ENCODE assay signal across 22 cellular contexts in the genomic region with DNA sequence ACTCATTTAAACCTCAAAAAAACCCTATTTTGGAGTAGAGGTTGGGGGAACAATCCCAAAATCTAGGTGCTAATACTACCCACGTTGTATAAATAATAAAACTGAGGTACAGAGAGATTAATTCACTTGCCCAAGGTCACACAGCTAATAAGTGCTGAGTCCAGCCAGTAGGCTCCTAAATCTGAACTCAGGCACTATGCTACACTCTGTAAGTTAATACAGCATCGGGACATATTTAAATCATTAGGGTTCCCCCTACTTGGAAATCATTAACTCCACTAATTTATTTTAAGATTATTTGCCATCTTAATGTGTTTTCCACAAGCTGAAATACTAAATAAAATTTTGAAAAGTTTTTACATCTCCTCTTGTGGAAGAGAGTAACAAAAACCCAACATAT. TPM values are rescaled to one million over a fixed set of nuclear protein-coding genes. Genes with fewer than 3 reads are reported as not detected.
DNase-seq lines count a peak whose midpoint lies in the region; ATAC-seq, FAIRE-seq and TF ChIP-seq lines count a peak whose summit lies in the region.
"Had no signal": no experiment of that assay in that cellular context is flagged by ENCODE, and none has a peak within 500 bp of the region (broad histone marks: within the 10 kb centered on the region; RNA-seq: fewer than 3 reads in every experiment).

No MANE protein-coding gene starts in this region.

- ATAC-seq in GM18511 (IDR thresholded peaks at IDR 0.05; ENCODE audit: unreplicated experiment) (peak; percentile 46), pancreas (no peak)
- no peak for ATAC-seq in naive thymus-derived CD8-positive, alpha-beta T cell

- H3K79me1 ChIP-seq in H9 (ENCODE audit: insufficient read depth, low read depth, low read length, poor library complexity, severe bottlenecking): peaks cover 8% of the 10 kb centered on the region

- no peak overlapping the region for H2BK12ac ChIP-seq in H9 (ENCODE audit: insufficient read length, low read depth, low read length)

- no peak overlapping the region for H2AFZ ChIP-seq in H9 (ENCODE audit: low read length)

- TF ChIP-seq CTCF in H9 (conservative IDR thresholded peaks at IDR 0.05): no peak
- TF ChIP-seq CTCF in ovary (IDR thresholded peaks at IDR 0.05): no peak
- TF ChIP-seq CTCF in pancreas (IDR thresholded peaks at IDR 0.05): no peak

- H3K4me3 ChIP-seq in SJCRH30: no peak overlapping the region
- no peak overlapping the region for H3K4me3 ChIP-seq in ovary
- H3K4me3 ChIP-seq in pancreas: no peak overlapping the region
- H3K4me3 ChIP-seq: HAP-1, skin epidermis, thyroid gland had no signal

- H3K18ac ChIP-seq in H9 (ENCODE audit: insufficient read length, low read depth, low read length): no peak overlapping the region

- H3K36me3 ChIP-seq in SJCRH30 (no peaks in the 10 kb centered on the region), ovary (no peaks in the 10 kb centered on the region), pancreas (no peaks in the 10 kb centered on the region)
- H3K36me3 ChIP-seq: BE2C, HAP-1, thyroid gland had no signal

- no peak overlapping the region for H3T11ph ChIP-seq in H9 (ENCODE audit: low read length)

- no peak overlapping the region for H3K14ac ChIP-seq in H9 (ENCODE audit: insufficient read depth, low read length)

- peaks cover 18 to 40% (median 31%) of the 10 kb centered on the region in 3 experiments for H3K36me3 Mint-ChIP-seq in H9 (ENCODE audit: insufficient read depth in 1 of 3, low read depth in 3 of 3)
- H3K36me3 Mint-ChIP-seq in IgD-negative memory B cell: peaks cover 2% of the 10 kb centered on the region
- peaks cover 0 to 12% (median 4%) of the 10 kb centered on the region in 3 donors for H3K36me3 Mint-ChIP-seq in naive thymus-derived CD8-positive, alpha-beta T cell

- no peak overlapping the region for H3K4me3 Mint-ChIP-seq in H9
- no peak overlapping the region for H3K4me3 Mint-ChIP-seq in IgD-negative memory B cell
- H3K4me3 Mint-ChIP-seq in naive thymus-derived CD8-positive, alpha-beta T cell: peak overlapping the region in 1 of 10 donors; percentile 47
- H3K4me3 Mint-ChIP-seq: activated CD4-positive, alpha-beta T cell treated with anti-CD3 and anti-CD28 coated beads, Interleukin-2, amount 10 ng/mL, durations not matched to agents 7 days and 5 days; endodermal cell had no signal

- H3K4me1 Mint-ChIP-seq in H9 (peaks cover 44 to 48% of the 10 kb centered on the region in 2 experiments), IgD-negative memory B cell (peaks cover 57 to 74% (median 71%) of the 10 kb centered on the region in 3 donors)
- H3K4me1 Mint-ChIP-seq in naive thymus-derived CD8-positive, alpha-beta T cell: peaks cover 37 to 100% (median 92%) of the 10 kb centered on the region in 4 donors
- H3K4me1 Mint-ChIP-seq: endodermal cell had no signal

- H3K4me2 ChIP-seq in H9 (ENCODE audit: insufficient read depth, insufficient read length, low read length): peak overlapping the region; percentile 8

- no peak overlapping the region for H3K56ac ChIP-seq in H9 (ENCODE audit: insufficient read length, low read depth, low read length)

- no peak overlapping the region for H3K4ac ChIP-seq in H9 (ENCODE audit: low read depth, low read length)

- DNase-seq in H9 (no peak), CD1c-positive myeloid dendritic cell (ENCODE audit: extremely low spot score) (no peak), SJCRH30 (no peak), ovary (no peak), pancreas (no peak)
- no peak for DNase-seq in naive thymus-derived CD8-positive, alpha-beta T cell
- DNase-seq: activated CD4-positive, alpha-beta T cell treated with anti-CD3 and anti-CD28 coated beads, Interleukin-2, amount 10 ng/mL, durations not matched to agents 7 days and 5 days; BE2C; central memory CD4-positive, alpha-beta T cell; DMS79; endodermal cell; Kasumi-1; left ventricle myocardium superior; NCI-H1105; NCI-H526; posterior cingulate gyrus; stimulated activated CD4-positive, alpha-beta T cell treated with anti-CD3 and anti-CD28 coated beads, Interleukin-4, amount 100 ng/mL, for 4 hours; thyroid gland had no signal

- no peak overlapping the region for H2BK20ac ChIP-seq in H9 (ENCODE audit: low read depth, low read length, poor library complexity, severe bottlenecking)

- no peaks in the 10 kb centered on the region for H3K27me3 ChIP-seq in H9 (ENCODE audit: insufficient read depth, low read length)
- H3K27me3 ChIP-seq in SJCRH30: no peaks in the 10 kb centered on the region
- H3K27me3 ChIP-seq in ovary: no peaks in the 10 kb centered on the region
- H3K27me3 ChIP-seq in pancreas: no peaks in the 10 kb centered on the region
- H3K27me3 ChIP-seq: BE2C, thyroid gland had no signal

- no peak overlapping the region for H4K8ac ChIP-seq in H9 (replicated peaks; ENCODE audit: insufficient read length, low read depth, low read length)

- H3K27me3 Mint-ChIP-seq in H9 (ENCODE audit: low read depth) (no peaks in the 10 kb centered on the region), IgD-negative memory B cell (no peaks in the 10 kb centered on the region)
- H3K27me3 Mint-ChIP-seq in naive thymus-derived CD8-positive, alpha-beta T cell: no peaks in the 10 kb centered on the region
- H3K27me3 Mint-ChIP-seq: activated CD4-positive, alpha-beta T cell treated with anti-CD3 and anti-CD28 coated beads, Interleukin-2, amount 10 ng/mL, durations not matched to agents 7 days and 5 days had no signal

- no peak overlapping the region for H4K91ac ChIP-seq in H9 (ENCODE audit: insufficient read length, low read depth, low read length)

- POLR2A ChIA-PET in naive thymus-derived CD8-positive, alpha-beta T cell (lab: Charles Lee): no interaction called here

- peaks cover 21% of the 10 kb centered on the region for H3K9me3 ChIP-seq in H9 (ENCODE audit: control insufficient read depth, low read depth, low read length)
- H3K9me3 ChIP-seq in SJCRH30 (replicated peaks): no peaks in the 10 kb centered on the region; the same call in 1 of the 2 replicates
- H3K9me3 ChIP-seq in ovary: no peaks in the 10 kb centered on the region
- H3K9me3 ChIP-seq in pancreas: no peaks in the 10 kb centered on the region
- H3K9me3 ChIP-seq: BE2C, HAP-1, thyroid gland had no signal

- H3K4me1 ChIP-seq in H9 (ENCODE audit: insufficient read depth, low read length): peaks cover 6% of the 10 kb centered on the region
- no peaks in the 10 kb centered on the region for H3K4me1 ChIP-seq in SJCRH30
- peaks cover 6% of the 10 kb centered on the region for H3K4me1 ChIP-seq in ovary (ENCODE audit: insufficient read depth)
- peaks cover 0 to 12% (median 0%) of the 10 kb centered on the region in 3 donors for H3K4me1 ChIP-seq in pancreas

- WGBS in H9 (ENCODE audit: extremely low coverage, insufficient read length, low lambda C conversion rate): no CpG with 5 or more reads among the region's 2 CpGs
- WGBS in ovary, 3 donors: 63 to 69% (median 63%) methylated on average over 2 of the region's 2 CpGs
- WGBS in pancreas, 2 donors: 36 to 42% methylated on average over 2 of the region's 2 CpGs

- intact Hi-C loops in ovary (cut with DNase I): no loop called here
- intact Hi-C loops in pancreas (cut with DNase I): no loop called here

- H2BK120ac ChIP-seq in H9 (ENCODE audit: low read depth, low read length, poor library complexity, severe bottlenecking): no peak overlapping the region

- no peak overlapping the region for H2BK15ac ChIP-seq in H9 (ENCODE audit: low read depth, low read length)

- TF ChIP-seq POLR2A in ovary (IDR thresholded peaks at IDR 0.05): no peak

- H3K9ac ChIP-seq in H9 (ENCODE audit: extremely low read depth, insufficient read length, low read length): no peak overlapping the region

- H3K23ac ChIP-seq in H9 (ENCODE audit: insufficient read length, low read depth, low read length): no peak overlapping the region

- no peaks in the 10 kb centered on the region for H3K23me2 ChIP-seq in H9 (ENCODE audit: insufficient read length, low read depth, low read length, poor library complexity, severe bottlenecking)

- H4K20me1 ChIP-seq in H9 (ENCODE audit: control insufficient read depth, insufficient read depth, insufficient read length): no peaks in the 10 kb centered on the region

- H3K79me2 ChIP-seq in H9 (ENCODE audit: insufficient read depth, low read length): peaks cover 19% of the 10 kb centered on the region; the same call in 1 of the 2 replicates

- no peak for TF ChIP-seq EP300 in ovary (IDR thresholded peaks at IDR 0.05)

- H2AK5ac ChIP-seq in H9 (ENCODE audit: insufficient read length, low read length): no peak overlapping the region

- no peak overlapping the region for H4K5ac ChIP-seq in H9 (ENCODE audit: insufficient read length, low read depth, low read length)

- H3K27ac ChIP-seq in H9 (ENCODE audit: insufficient read length, low read depth, low read length) (no peak overlapping the region), SJCRH30 (no peak overlapping the region), ovary (no peak overlapping the region), pancreas (no peak overlapping the region)
- H3K27ac ChIP-seq: skin epidermis, thyroid gland had no signal

- no peak overlapping the region for H2BK5ac ChIP-seq in H9 (ENCODE audit: insufficient read length, low read length)

- H3K27ac Mint-ChIP-seq in H9: peak overlapping the region in 2 of 3 experiments; percentile 85 to 95; a peak in 4 of 7 replicates
- H3K27ac Mint-ChIP-seq in IgD-negative memory B cell: peak overlapping the region in 2 of 3 donors; percentile 85 to 93
- peak overlapping the region in 8 of 10 donors; percentile 9 to 97 (median 91) for H3K27ac Mint-ChIP-seq in naive thymus-derived CD8-positive, alpha-beta T cell
- H3K27ac Mint-ChIP-seq: activated CD4-positive, alpha-beta T cell treated with anti-CD3 and anti-CD28 coated beads, Interleukin-2, amount 10 ng/mL, durations not matched to agents 7 days and 5 days; endodermal cell had no signal

- H3K9me3 Mint-ChIP-seq in H9 (peaks cover 25 to 35% of the 10 kb centered on the region in 2 experiments), IgD-negative memory B cell (no peaks in the 10 kb centered on the region)
- peaks cover 0 to 3% (median 0%) of the 10 kb centered on the region in 9 donors for H3K9me3 Mint-ChIP-seq in naive thymus-derived CD8-positive, alpha-beta T cell
- H3K9me3 Mint-ChIP-seq: activated CD4-positive, alpha-beta T cell treated with anti-CD3 and anti-CD28 coated beads, Interleukin-2, amount 10 ng/mL, durations not matched to agents 7 days and 5 days had no signal

- FAIRE-seq in pancreas (lab: Jason Lieb, UNC): no peak

RNA-seq across cellular contexts. Expression of gene PIP4K2A, which starts 24.2 kb away (rescaled TPM):
- total RNA-seq in H9 (2021): 33.3 and 33.6 TPM in 2 replicates
- polyA plus RNA-seq in IgD-negative memory B cell: 43.2 TPM
- total RNA-seq in naive thymus-derived CD8-positive, alpha-beta T cell: 100 to 1,000 TPM; 152 to 169 TPM
- polyA plus RNA-seq in naive thymus-derived CD8-positive, alpha-beta T cell: 10 to 100 TPM; 54.3 to 77.5 (median 59.9) TPM
- 23.2 and 27.9 TPM in 2 replicates for total RNA-seq in SJCRH30 (2014; rRNA removed; shearing (Covaris generic))
- 10 to 100 TPM in 5 of 7 donors, 1 to 10 TPM in 2; 4.3 to 27.0 (median 18.4) TPM for total RNA-seq in ovary
- 10 to 100 TPM in 1 of 2 donors, 1 to 10 TPM in 1; 9.8 to 85.6 TPM for polyA plus RNA-seq in ovary
- 10 to 100 TPM in 2 of 6 donors, 1 to 10 TPM in 4; 5.6 to 17.8 (median 7.9) TPM for total RNA-seq in pancreas
- polyA plus RNA-seq in pancreas: 1 to 10 TPM; 3.6 to 4.3 TPM
